ENCODE assay signal across 20 cellular contexts in genomic region chr1:165748550-165748949, GRCh38.
"Had no signal": no experiment of that assay in that cellular context is flagged by ENCODE, and none has a peak within 500 bp of the region (broad histone marks: within the 10 kb centered on the region; RNA-seq: fewer than 3 reads in every experiment).

No MANE protein-coding gene starts in this region.

- H3K4me3 Mint-ChIP-seq: central memory CD8-positive, alpha-beta T cell; endodermal cell; naive thymus-derived CD4-positive, alpha-beta T cell had no signal

- H3K27me3 ChIP-seq: foreskin keratinocyte, heart left ventricle, neutrophil, upper lobe of left lung, uterus had no signal

- H3K4me1 ChIP-seq: foreskin keratinocyte, upper lobe of left lung, uterus had no signal

- H3K9me3 Mint-ChIP-seq: central memory CD8-positive, alpha-beta T cell; endodermal cell; naive thymus-derived CD4-positive, alpha-beta T cell had no signal

- H3K27ac Mint-ChIP-seq: endodermal cell had no signal

- ATAC-seq: foreskin keratinocyte; heart left ventricle; left ventricle myocardium superior; naive thymus-derived CD4-positive, alpha-beta T cell; sciatic nerve had no signal

- FAIRE-seq: endothelial cell of umbilical vein had no signal

- H3K9me3 ChIP-seq: heart left ventricle, neutrophil, upper lobe of left lung, uterus had no signal

- H3K27ac ChIP-seq: foreskin keratinocyte, heart left ventricle, neutrophil, upper lobe of left lung, uterus had no signal

- H3K36me3 ChIP-seq: uterus had no signal

- H3K27me3 Mint-ChIP-seq: central memory CD8-positive, alpha-beta T cell; naive thymus-derived CD4-positive, alpha-beta T cell had no signal

- H3K4me3 ChIP-seq: heart left ventricle, lung, upper lobe of left lung, uterus had no signal

- DNase-seq: dermis blood vessel endothelial cell; endodermal cell; erythroblast; foreskin keratinocyte; heart left ventricle; hypothalamus; kidney glomerular epithelial cell; left ventricle myocardium superior; mesenchymal stem cell; midbrain; naive thymus-derived CD4-positive, alpha-beta T cell; stimulated activated CD4-positive, alpha-beta T cell treated with anti-CD3 and anti-CD28 coated beads, Interleukin-12 subunit alpha, Interleukin-12 subunit beta, amount 100 ng/mL, for 4 hours; stimulated activated naive CD4-positive, alpha-beta T cell treated with Interleukin-2 at 50 U/mL for 16 hours; upper lobe of left lung; uterus had no signal
